33 cellular contexts compared by ENCODE assay signal in genomic region chr2:44494006-44494405, GRCh38.
"Had no signal": no experiment of that assay in that cellular context is flagged by ENCODE, and none has a peak within 500 bp of the region (broad histone marks: within the 10 kb centered on the region; RNA-seq: fewer than 3 reads in every experiment).

No MANE protein-coding gene starts in this region.

- H3K9me3 ChIP-seq: MG63 had no signal

- H3K27me3 ChIP-seq: MG63 had no signal

- H3K36me3 ChIP-seq: MG63 had no signal

- DNase-seq: Karpas-422, Kasumi-1, MG63, MM.1S, MV-4-11, NCI-H1048, NCI-H1092, NCI-H1092 treated with DMSO at 0.1 percent for 48 hours, NCI-H1105, NCI-H1105 treated with DMSO at 0.1 percent for 48 hours, NCI-H1417, NCI-H1417 treated with DMSO at 0.1 percent for 48 hours, NCI-H1436, NCI-H1436 treated with DMSO at 0.1 percent for 48 hours, NCI-H146, NCI-H1694, NCI-H1694 treated with DMSO at 0.1 percent for 48 hours, NCI-H187, NCI-H187 treated with DMSO at 0.1 percent for 48 hours, NCI-H2029, NCI-H2029 treated with DMSO at 0.1 percent for 48 hours, NCI-H2081, NCI-H2081 treated with DMSO at 0.1 percent for 48 hours, NCI-H2107, NCI-H2171, NCI-H2171 treated with DMSO at 0.1 percent for 48 hours, NCI-H2227 treated with DMSO at 0.1 percent for 48 hours, NCI-H226, NCI-H345, NCI-H446, NCI-H446 treated with DMSO at 0.1 percent for 48 hours, NCI-H510A, NCI-H510A treated with DMSO at 0.1 percent for 48 hours had no signal

- H3K4me3 ChIP-seq: MG63 had no signal
